Comparison of ENCODE assay signal across 13 cellular contexts in the genomic region with DNA sequence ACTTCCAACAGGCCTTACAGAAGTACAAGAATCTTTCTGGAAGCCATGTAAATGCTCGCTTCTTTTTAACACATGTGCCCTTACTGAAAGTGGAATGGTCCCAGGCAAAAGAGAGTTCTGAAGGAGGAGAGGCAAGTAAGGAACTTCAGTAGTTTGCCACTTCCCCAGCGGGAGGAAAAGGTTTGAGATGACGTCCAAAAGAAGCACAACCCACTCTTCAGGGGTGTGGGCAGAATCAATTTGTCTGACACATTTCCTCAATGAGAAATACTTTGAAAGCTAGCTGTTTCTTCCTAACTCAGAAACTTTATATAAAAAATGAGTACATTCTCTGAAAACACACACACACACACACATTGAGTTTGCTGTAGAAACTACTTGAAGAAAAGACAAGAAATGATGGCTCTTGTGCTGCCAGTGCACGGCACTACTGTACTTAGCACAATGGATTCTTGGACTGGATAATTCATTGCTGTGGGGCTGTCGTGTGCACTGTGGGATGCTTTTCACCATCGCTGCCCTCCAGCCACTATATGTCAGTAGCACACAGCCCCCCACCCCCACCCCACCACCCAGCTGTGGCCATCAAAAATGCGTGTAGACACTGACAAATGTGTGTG.
DNase-seq lines count a peak whose midpoint lies in the region; ATAC-seq and TF ChIP-seq lines count a peak whose summit lies in the region.
"Had no signal": no experiment of that assay in that cellular context is flagged by ENCODE, and none has a peak within 500 bp of the region (broad histone marks: within the 10 kb centered on the region; RNA-seq: fewer than 3 reads in every experiment).

No MANE protein-coding gene starts in this region.

- peaks cover 0 to 2% of the 10 kb centered on the region in 2 donors for H3K9me3 Mint-ChIP-seq in activated T-cell treated with anti-CD3 and anti-CD28 coated beads, Interleukin-2, amount 50 U/mL, for 72 hours
- no peaks in the 10 kb centered on the region for H3K9me3 Mint-ChIP-seq in naive thymus-derived CD8-positive, alpha-beta T cell
- H3K9me3 Mint-ChIP-seq in stimulated activated naive CD8-positive, alpha-beta T cell treated with anti-CD3 and anti-CD28 coated beads, Interleukin-15, amount 100 ng/mL, for 72 hours: no peaks in the 10 kb centered on the region
- H3K9me3 Mint-ChIP-seq: HFFc6 had no signal

- peak overlapping the region; percentile 93 for H3K27ac Mint-ChIP-seq in activated T-cell treated with anti-CD3 and anti-CD28 coated beads, Interleukin-2, amount 50 U/mL, for 72 hours
- H3K27ac Mint-ChIP-seq in naive thymus-derived CD8-positive, alpha-beta T cell: peak overlapping the region in 9 of 10 donors; percentile 29 to 81 (median 64)
- H3K27ac Mint-ChIP-seq in stimulated activated naive CD8-positive, alpha-beta T cell treated with anti-CD3 and anti-CD28 coated beads, Interleukin-15, amount 100 ng/mL, for 72 hours: peak overlapping the region in 1 of 2 donors; percentile 72
- H3K27ac Mint-ChIP-seq: HFFc6 had no signal

- no peaks in the 10 kb centered on the region for H3K4me1 ChIP-seq in breast epithelium

- H3K4me3 ChIP-seq in breast epithelium: no peak overlapping the region
- H3K4me3 ChIP-seq: thyroid gland had no signal

- intact Hi-C loops in breast epithelium (cut with DNase I; ENCODE audit: low total_unique reads): no loop called here
- intact Hi-C loops in cardiac septum (cut with DNase I): no loop called here

- no peaks in the 10 kb centered on the region for H3K27me3 Mint-ChIP-seq in activated T-cell treated with anti-CD3 and anti-CD28 coated beads, Interleukin-2, amount 50 U/mL, for 72 hours (ENCODE audit: low read depth)
- H3K27me3 Mint-ChIP-seq in naive thymus-derived CD8-positive, alpha-beta T cell: no peaks in the 10 kb centered on the region
- H3K27me3 Mint-ChIP-seq in stimulated activated naive CD8-positive, alpha-beta T cell treated with anti-CD3 and anti-CD28 coated beads, Interleukin-15, amount 100 ng/mL, for 72 hours: no peaks in the 10 kb centered on the region
- H3K27me3 Mint-ChIP-seq: brain had no signal

- no peaks in the 10 kb centered on the region for H3K9me3 ChIP-seq in breast epithelium
- H3K9me3 ChIP-seq: SK-N-SH, thyroid gland had no signal

- ATAC-seq in activated T-cell treated with anti-CD3 and anti-CD28 coated beads, Interleukin-2, amount 50 U/mL, for 72 hours (replicated peaks in 1 of 2): peak; percentile 89 to 90
- ATAC-seq in naive thymus-derived CD8-positive, alpha-beta T cell: peak; percentile 76 to 85
- ATAC-seq in stimulated activated naive CD8-positive, alpha-beta T cell treated with anti-CD3 and anti-CD28 coated beads, Interleukin-15, amount 100 ng/mL, for 72 hours: peak; percentile 81

- peak; percentile 10 to 18 for DNase-seq in activated CD4-positive, alpha-beta T cell treated with anti-CD3 and anti-CD28 coated beads for 24 hours (ENCODE audit: low read depth in 2 of 2)
- DNase-seq in activated CD4-positive, alpha-beta T cell treated with anti-CD3 and anti-CD28 coated beads for 1 hour: no peak
- peak; percentile 55 to 59 for DNase-seq in activated T-cell treated with anti-CD3 and anti-CD28 coated beads, Interleukin-2, amount 50 U/mL, for 72 hours
- peak in 5 of 10 donors; percentile 21 to 51 (median 38) for DNase-seq in naive thymus-derived CD8-positive, alpha-beta T cell
- DNase-seq in stimulated activated naive CD8-positive, alpha-beta T cell treated with anti-CD3 and anti-CD28 coated beads, Interleukin-15, amount 100 ng/mL, for 72 hours: peak in 1 of 2 donors; percentile 26
- DNase-seq in breast epithelium (ENCODE audit: low spot score in 2 of 2) (no peak), cardiac septum (ENCODE audit: low spot score) (no peak), erythroblast (lab: John Stamatoyannopoulos, UW) (no peak)
- DNase-seq: HFFc6, NCI-H1048, SK-N-SH, thyroid gland had no signal

- peak overlapping the region; percentile 57 to 74 for H3K4me3 Mint-ChIP-seq in activated T-cell treated with anti-CD3 and anti-CD28 coated beads, Interleukin-2, amount 50 U/mL, for 72 hours
- peak overlapping the region in 8 of 10 donors; percentile 8 to 57 (median 34) for H3K4me3 Mint-ChIP-seq in naive thymus-derived CD8-positive, alpha-beta T cell
- peak overlapping the region; percentile 42 to 54 for H3K4me3 Mint-ChIP-seq in stimulated activated naive CD8-positive, alpha-beta T cell treated with anti-CD3 and anti-CD28 coated beads, Interleukin-15, amount 100 ng/mL, for 72 hours
- H3K4me3 Mint-ChIP-seq: brain, HFFc6 had no signal

- peaks cover 0 to 6% of the 10 kb centered on the region in 2 donors for H3K36me3 Mint-ChIP-seq in activated T-cell treated with anti-CD3 and anti-CD28 coated beads, Interleukin-2, amount 50 U/mL, for 72 hours (ENCODE audit: insufficient read depth in 2 of 2)
- peaks cover 0 to 27% (median 17%) of the 10 kb centered on the region in 3 donors for H3K36me3 Mint-ChIP-seq in naive thymus-derived CD8-positive, alpha-beta T cell

- no peak overlapping the region for H3K27ac ChIP-seq in breast epithelium
- H3K27ac ChIP-seq: thyroid gland had no signal

- TF ChIP-seq POLR2A in breast epithelium (IDR thresholded peaks at IDR 0.05): no peak
- no peak for TF ChIP-seq POLR2A in erythroblast (IDR thresholded peaks at IDR 0.05; ENCODE audit: low read length)

- peaks cover 67% of the 10 kb centered on the region for H3K4me1 Mint-ChIP-seq in activated T-cell treated with anti-CD3 and anti-CD28 coated beads, Interleukin-2, amount 50 U/mL, for 72 hours (ENCODE audit: low read depth)
- peaks cover 30 to 66% (median 59%) of the 10 kb centered on the region in 4 donors for H3K4me1 Mint-ChIP-seq in naive thymus-derived CD8-positive, alpha-beta T cell
- peaks cover 62% of the 10 kb centered on the region for H3K4me1 Mint-ChIP-seq in stimulated activated naive CD8-positive, alpha-beta T cell treated with anti-CD3 and anti-CD28 coated beads, Interleukin-15, amount 100 ng/mL, for 72 hours

- H3K36me3 ChIP-seq in breast epithelium: no peaks in the 10 kb centered on the region
- H3K36me3 ChIP-seq: thyroid gland had no signal

- H3K27me3 ChIP-seq in breast epithelium: no peaks in the 10 kb centered on the region
- H3K27me3 ChIP-seq: thyroid gland had no signal

- no peak for TF ChIP-seq CTCF in breast epithelium (IDR thresholded peaks at IDR 0.05)

- POLR2A ChIA-PET in naive thymus-derived CD8-positive, alpha-beta T cell (lab: Charles Lee): no interaction called here

Comparison
In these comparisons a context has a peak if more than half of its experiments do, and no peak if none do; other contexts are left out.
1. DNase-seq: peak in activated CD4-positive, alpha-beta T cell treated with anti-CD3 and anti-CD28 coated beads for 24 hours (2 of 2) and activated T-cell treated with anti-CD3 and anti-CD28 coated beads, Interleukin-2, amount 50 U/mL, for 72 hours (2 of 2); none in activated CD4-positive, alpha-beta T cell treated with anti-CD3 and anti-CD28 coated beads for 1 hour (single experiment), breast epithelium (0 of 2), cardiac septum (single experiment) and erythroblast (0 of 2).
2. Peak in every context shown above with its lines, with median percentiles within 50 percentile points of each other: ATAC-seq and H3K4me3 Mint-ChIP-seq.